15 cellular contexts compared by ENCODE assay signal in genomic region chr12:114902665-114903393, GRCh38.
A peak's percentile ranks its signal among the peaks of the same experiment; 100 is the strongest.
DNase-seq lines count a peak whose midpoint lies in the region; ATAC-seq and TF ChIP-seq lines count a peak whose summit lies in the region.
"Had no signal": no experiment of that assay in that cellular context is flagged by ENCODE, and none has a peak within 500 bp of the region (broad histone marks: within the 10 kb centered on the region; RNA-seq: fewer than 3 reads in every experiment).

No MANE protein-coding gene starts in this region.

- H3K4me1 ChIP-seq in GM23248 (ENCODE audit: insufficient read depth) (peaks cover 21% of the 10 kb centered on the region), fibroblast of lung (ENCODE audit: control insufficient read depth, extremely low read depth, insufficient read depth, low read length) (peaks cover 13% of the 10 kb centered on the region)
- H3K4me1 ChIP-seq: testis had no signal

- peaks cover 16% of the 10 kb centered on the region for H3F3A ChIP-seq in GM23248 (ENCODE audit: insufficient read depth)

- H3K9me3 Mint-ChIP-seq in stimulated activated naive B cell treated with anti-CD40 and anti-IgM and Interleukin-4, amounts not matched to agents 10 μg/mL and 1 μg/mL and 100 μg/mL, for 72 hours: peaks cover 0 to 4% of the 10 kb centered on the region in 2 donors
- H3K9me3 Mint-ChIP-seq: central memory CD8-positive, alpha-beta T cell; T-helper 2 cell treated with Interferon-gamma antibody and Interleukin-4, amounts not matched to agents 5 μg/mL and 100 μg/mL, for 36 hours had no signal

- H2AFZ ChIP-seq in GM23248 (peak overlapping the region; percentile 16; the same call in 1 of the 2 replicates), fibroblast of lung (ENCODE audit: low read length) (peak overlapping the region; percentile 72)

- H3K4me1 Mint-ChIP-seq in stimulated activated naive B cell treated with anti-CD40 and anti-IgM and Interleukin-4, amounts not matched to agents 10 μg/mL and 1 μg/mL and 100 μg/mL, for 72 hours: no peaks in the 10 kb centered on the region
- H3K4me1 Mint-ChIP-seq: activated CD4-positive, alpha-beta memory T cell treated with anti-CD3 and anti-CD28 coated beads, Interleukin-2, amount 10 ng/mL, durations not matched to agents 7 days and 5 days; central memory CD8-positive, alpha-beta T cell had no signal

- H3K9me3 ChIP-seq in GM23248 (ENCODE audit: low read depth) (no peaks in the 10 kb centered on the region), fibroblast of lung (ENCODE audit: control insufficient read depth, insufficient read depth, low read depth, low read length) (no peaks in the 10 kb centered on the region)
- H3K9me3 ChIP-seq: testis had no signal

- H3K4me3 ChIP-seq in GM23248 (no peak overlapping the region), fibroblast of lung (replicated peaks in 1 of 4; ENCODE audit: control extremely low read depth in 1 of 4, insufficient read depth in 1 of 4, low read depth in 3 of 4, low read length in 4 of 4) (peak overlapping the region in 3 of 4 experiments; percentile 38 to 43 (median 39))
- H3K4me3 ChIP-seq: testis had no signal

- H3K36me3 ChIP-seq in GM23248 (ENCODE audit: low read depth) (no peaks in the 10 kb centered on the region), fibroblast of lung (ENCODE audit: control insufficient read depth, insufficient read depth, low read length) (no peaks in the 10 kb centered on the region)

- no peak for TF ChIP-seq CTCF in fibroblast of lung (conservative IDR thresholded peaks at IDR 0.05 in 1 of 2, IDR thresholded peaks at IDR 0.05 in 1 of 2; ENCODE audit: low read depth in 1 of 2, low read length in 2 of 2)

- no peaks in the 10 kb centered on the region for H3K36me3 Mint-ChIP-seq in stimulated activated naive B cell treated with anti-CD40 and anti-IgM and Interleukin-4, amounts not matched to agents 10 μg/mL and 1 μg/mL and 100 μg/mL, for 72 hours

- no peaks in the 10 kb centered on the region for H3K27me3 ChIP-seq in GM23248 (replicated peaks; ENCODE audit: insufficient read depth)
- H3K27me3 ChIP-seq in fibroblast of lung (ENCODE audit: control insufficient read depth, insufficient read depth, low read length): no peaks in the 10 kb centered on the region
- H3K27me3 ChIP-seq: testis had no signal

- H3K9me2 ChIP-seq in GM23248 (ENCODE audit: insufficient read depth): no peaks in the 10 kb centered on the region

- no peak overlapping the region for H3K4me3 Mint-ChIP-seq in stimulated activated naive B cell treated with anti-CD40 and anti-IgM and Interleukin-4, amounts not matched to agents 10 μg/mL and 1 μg/mL and 100 μg/mL, for 72 hours
- H3K4me3 Mint-ChIP-seq: activated CD4-positive, alpha-beta memory T cell treated with anti-CD3 and anti-CD28 coated beads, Interleukin-2, amount 10 ng/mL, durations not matched to agents 7 days and 5 days; central memory CD8-positive, alpha-beta T cell; T-helper 2 cell treated with Interferon-gamma antibody and Interleukin-4, amounts not matched to agents 5 μg/mL and 100 μg/mL, for 36 hours had no signal

- peak overlapping the region; percentile 43 for H3K9ac ChIP-seq in GM23248
- peak overlapping the region; percentile 51 for H3K9ac ChIP-seq in fibroblast of lung (ENCODE audit: insufficient read depth, low read length)

- peak overlapping the region; percentile 44 for H3K27ac ChIP-seq in GM23248
- peak overlapping the region; percentile 85 for H3K27ac ChIP-seq in fibroblast of lung (ENCODE audit: insufficient read depth, low read length)
- H3K27ac ChIP-seq: testis had no signal

- H3K79me2 ChIP-seq in GM23248 (ENCODE audit: insufficient read depth) (no peaks in the 10 kb centered on the region), fibroblast of lung (ENCODE audit: control insufficient read depth, insufficient read depth, low read length) (no peaks in the 10 kb centered on the region)

- in situ Hi-C loops in GM23248 (cut with MboI): no loop called here

- 50 to 58% methylated on average over 13 of the region's 13 CpGs for WGBS in GM23248 (ENCODE audit: low coverage in 1 of 2, low lambda C conversion rate in 2 of 2, missing lambda C conversion rate in 2 of 2), 2 experiments

- H3K27ac Mint-ChIP-seq in stimulated activated naive B cell treated with anti-CD40 and anti-IgM and Interleukin-4, amounts not matched to agents 10 μg/mL and 1 μg/mL and 100 μg/mL, for 72 hours: no peak overlapping the region
- H3K27ac Mint-ChIP-seq: activated CD4-positive, alpha-beta memory T cell treated with anti-CD3 and anti-CD28 coated beads, Interleukin-2, amount 10 ng/mL, durations not matched to agents 7 days and 5 days; T-helper 2 cell treated with Interferon-gamma antibody and Interleukin-4, amounts not matched to agents 5 μg/mL and 100 μg/mL, for 36 hours had no signal

- DNase-seq in GM23248 (peak; percentile 87), NCI-H69 (lab: John Stamatoyannopoulos, UW) (peak; percentile 57), fibroblast of lung (ENCODE audit: low read depth in 2 of 2) (peak; percentile 84 to 87), stromal cell of bone marrow (ENCODE audit: low read depth) (peak; percentile 86), iPS-NIHi11 (ENCODE audit: low spot score) (no peak), GM19240 (ENCODE audit: insufficient read length, low spot score) (no peak)
- DNase-seq in stimulated activated naive B cell treated with anti-CD40 and anti-IgM and Interleukin-4, amounts not matched to agents 10 μg/mL and 1 μg/mL and 100 μg/mL, for 72 hours: no peak
- DNase-seq: activated CD4-positive, alpha-beta memory T cell treated with anti-CD3 and anti-CD28 coated beads, Interleukin-2, amount 10 ng/mL, durations not matched to agents 7 days and 5 days; activated gamma-delta T cell; KBM-7; NCI-H2171 treated with DMSO at 0.1 percent for 48 hours; testis had no signal

- no peak for ATAC-seq in stimulated activated naive B cell treated with anti-CD40 and anti-IgM and Interleukin-4, amounts not matched to agents 10 μg/mL and 1 μg/mL and 100 μg/mL, for 72 hours (replicated peaks)
- ATAC-seq: esophagus mucosa had no signal

- H3K27me3 Mint-ChIP-seq in stimulated activated naive B cell treated with anti-CD40 and anti-IgM and Interleukin-4, amounts not matched to agents 10 μg/mL and 1 μg/mL and 100 μg/mL, for 72 hours: no peaks in the 10 kb centered on the region
- H3K27me3 Mint-ChIP-seq: activated CD4-positive, alpha-beta memory T cell treated with anti-CD3 and anti-CD28 coated beads, Interleukin-2, amount 10 ng/mL, durations not matched to agents 7 days and 5 days; central memory CD8-positive, alpha-beta T cell had no signal

- H4K20me1 ChIP-seq in GM23248 (ENCODE audit: insufficient read depth) (no peaks in the 10 kb centered on the region), fibroblast of lung (ENCODE audit: control insufficient read depth, extremely low read depth, insufficient read depth, low read length) (no peaks in the 10 kb centered on the region)

- H3K4me2 ChIP-seq in GM23248 (ENCODE audit: unreplicated experiment) (peak overlapping the region; percentile 32), fibroblast of lung (ENCODE audit: extremely low read depth, insufficient read depth, low read length) (peak overlapping the region; percentile 73)

Comparison
In these comparisons a context has a peak if more than half of its experiments do, and no peak if none do; other contexts are left out.
1. DNase-seq: peak in GM23248 (single experiment), NCI-H69 (single experiment), fibroblast of lung (2 of 2) and stromal cell of bone marrow (single experiment); none in iPS-NIHi11 (single experiment), GM19240 (single experiment) and stimulated activated naive B cell treated with anti-CD40 and anti-IgM and Interleukin-4, amounts not matched to agents 10 μg/mL and 1 μg/mL and 100 μg/mL, for 72 hours (single experiment).